Comparison of ENCODE assay signal across 19 cellular contexts in the genomic region with DNA sequence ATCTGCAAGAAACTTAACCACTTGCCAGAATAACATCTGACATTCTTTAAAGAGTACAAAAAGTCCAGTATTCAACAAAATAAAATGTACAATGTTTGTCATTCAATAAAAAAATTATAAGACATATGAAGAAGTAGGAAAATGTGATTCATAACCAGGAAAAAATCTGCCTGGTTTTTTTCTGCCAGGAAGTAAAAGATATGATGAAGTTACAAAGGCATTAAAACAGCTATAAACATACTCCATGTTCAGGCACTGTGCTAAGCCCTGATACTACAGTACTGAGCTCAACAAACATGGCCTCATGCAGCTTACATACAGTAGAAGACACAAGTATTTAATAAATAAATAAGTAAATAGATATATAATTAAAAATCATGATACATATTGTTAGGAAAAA.
DNase-seq lines count a peak whose midpoint lies in the region; ATAC-seq, FAIRE-seq and TF ChIP-seq lines count a peak whose summit lies in the region.
"Had no signal": no experiment of that assay in that cellular context is flagged by ENCODE, and none has a peak within 500 bp of the region (broad histone marks: within the 10 kb centered on the region; RNA-seq: fewer than 3 reads in every experiment).

No MANE protein-coding gene starts in this region.

- FAIRE-seq in RCC 7860 (lab: Jason Lieb, UNC) (no peak), H54 (lab: Jason Lieb, UNC) (no peak)
- FAIRE-seq: A549, G401.6, GM12891 had no signal

- peaks cover 4% of the 10 kb centered on the region for H3K9me3 Mint-ChIP-seq in activated T-cell treated with anti-CD3 and anti-CD28 coated beads, Interleukin-2, amount 50 U/mL, for 24 hours

- H3K9me3 ChIP-seq in HCT116 (ENCODE audit: control insufficient read depth in 1 of 2, insufficient read depth in 1 of 2, low read depth in 1 of 2, low read length in 2 of 2) (no peaks in the 10 kb centered on the region), mucosa of descending colon (no peaks in the 10 kb centered on the region)
- H3K9me3 ChIP-seq: A549, BE2C, HAP-1 had no signal

- H3K4me1 Mint-ChIP-seq in activated T-cell treated with anti-CD3 and anti-CD28 coated beads, Interleukin-2, amount 50 U/mL, for 24 hours (ENCODE audit: low read depth), result peaks cover 14% of the 10 kb centered on the region
- H3K4me1 Mint-ChIP-seq: IgD-negative memory B cell had no signal

- no peak overlapping the region for H3K4me3 ChIP-seq in HCT116 (replicated peaks in 1 of 2; ENCODE audit: low read depth in 1 of 2, low read length in 2 of 2)
- H3K4me3 ChIP-seq in mucosa of descending colon, result no peak overlapping the region
- H3K4me3 ChIP-seq: A549, HAP-1 had no signal

- H3K27ac ChIP-seq in HCT116 (ENCODE audit: low read depth, low read length), result no peak overlapping the region
- H3K27ac ChIP-seq: A549, C4-2B had no signal

- no peaks in the 10 kb centered on the region for H3K79me2 ChIP-seq in HCT116 (ENCODE audit: insufficient read depth, low read length)

- H3K4me1 ChIP-seq in HCT116 (ENCODE audit: control insufficient read depth in 1 of 2, insufficient read depth in 2 of 2, low read length in 2 of 2), result peaks cover 0 to 8% of the 10 kb centered on the region in 2 experiments; a peak in 2 of 4 replicates
- no peaks in the 10 kb centered on the region for H3K4me1 ChIP-seq in mucosa of descending colon (ENCODE audit: low read depth)
- H3K4me1 ChIP-seq: BE2C had no signal

- intact Hi-C loops in HCT116 (cut with micrococcal nuclease), result no loop called here
- intact Hi-C loops in mucosa of descending colon (cut with DNase I, micrococcal nuclease), result no loop called here

- CTCF ChIA-PET in HCT116 (lab: Charles Lee), result no interaction called here

- TF ChIP-seq RAD21 in HCT116 (IDR thresholded peaks at IDR 0.05; ENCODE audit: low read depth), result no peak

- H3K9me2 ChIP-seq in HCT116 (ENCODE audit: insufficient read depth), result no peaks in the 10 kb centered on the region

- H3K4me2 ChIP-seq in HCT116 (ENCODE audit: low read length), result no peak overlapping the region
- H3K4me2 ChIP-seq: A549 had no signal

- H3K36me3 Mint-ChIP-seq in activated T-cell treated with anti-CD3 and anti-CD28 coated beads, Interleukin-2, amount 50 U/mL, for 24 hours (ENCODE audit: low read depth), result no peaks in the 10 kb centered on the region
- H3K36me3 Mint-ChIP-seq: CD4-positive, alpha-beta memory T cell had no signal

- TF ChIP-seq POLR2A in HCT116 (IDR thresholded peaks at IDR 0.05; ENCODE audit: borderline replicate concordance, extremely low read depth, insufficient read depth, insufficient read length), result no peak
- no peak for TF ChIP-seq POLR2A in H54 (IDR thresholded peaks at IDR 0.05; ENCODE audit: low read depth, low read length)

- peak overlapping the region; percentile 60 for H2AFZ ChIP-seq in HCT116 (ENCODE audit: low read depth, low read length, poor library complexity, severe bottlenecking)

- no peaks in the 10 kb centered on the region for H3K27me3 Mint-ChIP-seq in activated T-cell treated with anti-CD3 and anti-CD28 coated beads, Interleukin-2, amount 50 U/mL, for 24 hours
- H3K27me3 Mint-ChIP-seq: CD4-positive, alpha-beta memory T cell; IgD-negative memory B cell had no signal

- RAD21 ChIA-PET in HCT116 (lab: Charles Lee; ENCODE audit: low non-redundant PET in 1 of 2, low total read pairs in 2 of 2, uncharacterized antibody in 2 of 2, unreplicated experiment in 2 of 2), result no interaction called here

- H3K4me3 Mint-ChIP-seq in activated T-cell treated with anti-CD3 and anti-CD28 coated beads, Interleukin-2, amount 50 U/mL, for 24 hours, result no peak overlapping the region
- H3K4me3 Mint-ChIP-seq: CD4-positive, alpha-beta memory T cell; IgD-negative memory B cell had no signal

- BruUV-seq in HCT116 (replicated peaks; lab: Mats Ljungman, UMichigan), result no TSS peak

- ATAC-seq in HCT116 (no peak), mucosa of descending colon (peak; percentile 29)
- ATAC-seq: A549 had no signal

- H4K20me1 ChIP-seq in HCT116 (ENCODE audit: insufficient read depth), result no peaks in the 10 kb centered on the region

- H3K36me3 ChIP-seq in HCT116 (ENCODE audit: control insufficient read depth in 1 of 2, insufficient read depth in 2 of 2, low read length in 2 of 2), result no peaks in the 10 kb centered on the region
- H3K36me3 ChIP-seq in mucosa of descending colon (ENCODE audit: low read depth), result no peaks in the 10 kb centered on the region
- H3K36me3 ChIP-seq: BE2C, HAP-1 had no signal

- no peak overlapping the region for H3K27ac Mint-ChIP-seq in activated T-cell treated with anti-CD3 and anti-CD28 coated beads, Interleukin-2, amount 50 U/mL, for 24 hours
- H3K27ac Mint-ChIP-seq: CD4-positive, alpha-beta memory T cell had no signal

- no peak overlapping the region for H3K9ac ChIP-seq in HCT116 (ENCODE audit: low read length)

- POLR2A ChIA-PET in HCT116 (lab: Charles Lee), result no interaction called here

- TF ChIP-seq CTCF in HCT116 (IDR thresholded peaks at IDR 0.05 in 2 of 3, conservative IDR thresholded peaks at IDR 0.05 in 1 of 3; ENCODE audit: borderline replicate concordance in 1 of 3, insufficient read depth in 1 of 3, low read depth in 2 of 3, low read length in 2 of 3) (no peak), mucosa of descending colon (IDR thresholded peaks at IDR 0.05) (no peak)

- DNase-seq in HCT116 (ENCODE audit: low read depth, low spot score) (no peak), amniotic epithelial cell (ENCODE audit: low read depth) (peak; percentile 27), fibroblast of gingiva (ENCODE audit: low read depth) (peak; percentile 14), mucosa of descending colon (no peak), putamen (ENCODE audit: low spot score) (no peak), RCC 7860 (ENCODE audit: low spot score) (no peak), H54 (ENCODE audit: insufficient read length, low spot score) (no peak)
- DNase-seq in activated T-cell treated with anti-CD3 and anti-CD28 coated beads, Interleukin-2, amount 50 U/mL, for 24 hours, result no peak
- DNase-seq: BE2C; CD4-positive, alpha-beta memory T cell; DMS79; EL; GOT3 had no signal

- H3K27me3 ChIP-seq in HCT116 (ENCODE audit: insufficient read depth, low read length), result no peaks in the 10 kb centered on the region
- H3K27me3 ChIP-seq: BE2C had no signal

TF ChIP-seq in HCT116, 20 proteins besides CTCF, POLR2A, EP300 and RAD21 (continues in another document):
- TF ChIP-seq ELF1 (IDR thresholded peaks at IDR 0.05; ENCODE audit: borderline replicate concordance, low read depth) (no peak), ZBTB33 (IDR thresholded peaks at IDR 0.05; ENCODE audit: extremely low read depth, insufficient replicate concordance, low read length) (no peak), SRF (IDR thresholded peaks at IDR 0.05; ENCODE audit: low read depth) (no peak), YY1 (IDR thresholded peaks at IDR 0.05; ENCODE audit: extremely low read depth, insufficient replicate concordance, low read depth, low read length) (no peak), MAX (IDR thresholded peaks at IDR 0.05) (no peak), CEBPB (IDR thresholded peaks at IDR 0.05; ENCODE audit: low read depth) (no peak), SP1 (IDR thresholded peaks at IDR 0.05; ENCODE audit: low read depth) (no peak), TCF7L2 (IDR thresholded peaks at IDR 0.05; ENCODE audit: borderline replicate concordance, extremely low read depth, insufficient read depth, insufficient read length) (no peak), ZFX (IDR thresholded peaks at IDR 0.05) (no peak), EGR1 (IDR thresholded peaks at IDR 0.05; ENCODE audit: low read depth) (no peak)
- TF ChIP-seq, protein P1, sequence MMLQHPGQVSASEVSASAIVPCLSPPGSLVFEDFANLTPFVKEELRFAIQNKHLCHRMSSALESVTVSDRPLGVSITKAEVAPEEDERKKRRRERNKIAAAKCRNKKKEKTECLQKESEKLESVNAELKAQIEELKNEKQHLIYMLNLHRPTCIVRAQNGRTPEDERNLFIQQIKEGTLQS (IDR thresholded peaks at IDR 0.05), result no peak

Comparison
In these comparisons a context has a peak if more than half of its experiments do, and no peak if none do; other contexts are left out.
1. DNase-seq: peak in amniotic epithelial cell (single experiment) and fibroblast of gingiva (single experiment); none in HCT116 (single experiment), mucosa of descending colon (0 of 3), putamen (single experiment), RCC 7860 (single experiment), H54 (single experiment) and activated T-cell treated with anti-CD3 and anti-CD28 coated beads, Interleukin-2, amount 50 U/mL, for 24 hours (single experiment).